Comparison of ENCODE assay signal across 19 cellular contexts in genomic region chr5:154465169-154465568, GRCh38. TPM values are rescaled to one million over a fixed set of nuclear protein-coding genes. Genes with fewer than 3 reads are reported as not detected.
DNase-seq lines count a peak whose midpoint lies in the region; ATAC-seq and TF ChIP-seq lines count a peak whose summit lies in the region.
"Had no signal": no experiment of that assay in that cellular context is flagged by ENCODE, and none has a peak within 500 bp of the region (broad histone marks: within the 10 kb centered on the region; RNA-seq: fewer than 3 reads in every experiment).

No MANE protein-coding gene starts in this region.

- intact Hi-C loops in mucosa of descending colon (cut with DNase I, micrococcal nuclease): loop anchor here in 1 of 2 donors (5.0 kb wide), 1 partner anchor 142 kb away; no protein-coding TSS in a partner anchor

- no peak overlapping the region for H3K4me3 ChIP-seq in brain microvascular endothelial cell (ENCODE audit: low read depth, low read length)
- H3K4me3 ChIP-seq in mucosa of descending colon: no peak overlapping the region
- H3K4me3 ChIP-seq in CD8-positive, alpha-beta memory T cell (ENCODE audit: low read length): no peak overlapping the region
- H3K4me3 ChIP-seq: prostate gland had no signal

- DNase-seq in ELR (ENCODE audit: low read depth) (peak; percentile 85), NCI-H226 (peak; percentile 50), brain microvascular endothelial cell (peak; percentile 41), mucosa of descending colon (no peak), dermis blood vessel endothelial cell (no peak), T-helper 17 cell (no peak)
- no peak for DNase-seq in activated T-cell treated with anti-CD3 and anti-CD28 coated beads, Interleukin-2, amount 50 U/mL, for 1 hour
- DNase-seq in CD8-positive, alpha-beta memory T cell: no peak
- DNase-seq: activated CD8-positive, alpha-beta memory T cell treated with anti-CD3 and anti-CD28 coated beads for 24 hours; activated naive CD4-positive, alpha-beta T cell treated with anti-CD3 and anti-CD28 coated beads for 36 hours; C1 segment of cervical spinal cord; cerebellar nuclear complex; foreskin melanocyte; immature natural killer cell; NCI-H2081; stimulated activated CD4-positive, alpha-beta T cell treated with anti-CD3 and anti-CD28 coated beads, Interleukin-2, amount 100 ng/mL, for 48 hours; stimulated activated naive B cell treated with anti-CD40 and anti-IgM and Interleukin-4, amounts not matched to agents 10 μg/mL and 1 μg/mL and 100 μg/mL, for 72 hours had no signal

- peaks cover 7% of the 10 kb centered on the region for H3K27me3 ChIP-seq in brain microvascular endothelial cell (replicated peaks)
- H3K27me3 ChIP-seq in CD8-positive, alpha-beta memory T cell (ENCODE audit: insufficient read depth, low read length, poor library complexity, severe bottlenecking): peaks cover 8% of the 10 kb centered on the region

- H3K4me1 ChIP-seq in mucosa of descending colon (ENCODE audit: low read depth): no peaks in the 10 kb centered on the region
- H3K4me1 ChIP-seq in CD8-positive, alpha-beta memory T cell (ENCODE audit: insufficient read depth, low read length): no peaks in the 10 kb centered on the region
- H3K4me1 ChIP-seq: prostate gland had no signal

- H3K9me3 ChIP-seq in mucosa of descending colon (no peaks in the 10 kb centered on the region), T-helper 17 cell (ENCODE audit: control insufficient read depth, low read length, poor library complexity, severe bottlenecking) (no peaks in the 10 kb centered on the region)
- H3K9me3 ChIP-seq in CD8-positive, alpha-beta memory T cell (ENCODE audit: low read length): no peaks in the 10 kb centered on the region
- H3K9me3 ChIP-seq: prostate gland had no signal

- in situ Hi-C loops in brain microvascular endothelial cell (cut with HindIII; ENCODE audit: low pct_ligation_motif_present, low sequenced_read_pairs): no loop called here

- H3K36me3 ChIP-seq in brain microvascular endothelial cell (replicated peaks) (no peaks in the 10 kb centered on the region), mucosa of descending colon (ENCODE audit: low read depth) (no peaks in the 10 kb centered on the region)
- no peaks in the 10 kb centered on the region for H3K36me3 ChIP-seq in CD8-positive, alpha-beta memory T cell (ENCODE audit: insufficient read depth, low read length)
- H3K36me3 ChIP-seq: prostate gland had no signal

- POLR2A ChIA-PET in CD8-positive, alpha-beta memory T cell (lab: Charles Lee): no interaction called here

- H3K36me3 Mint-ChIP-seq in T-helper 17 cell (ENCODE audit: low read depth): no peaks in the 10 kb centered on the region
- H3K36me3 Mint-ChIP-seq in CD8-positive, alpha-beta memory T cell: peaks cover 0 to 16% (median 4%) of the 10 kb centered on the region in 3 donors

- H3K27me3 Mint-ChIP-seq in T-helper 17 cell: peaks cover 20% of the 10 kb centered on the region
- peaks cover 1 to 17% of the 10 kb centered on the region in 2 donors for H3K27me3 Mint-ChIP-seq in CD8-positive, alpha-beta memory T cell

- H3K27ac ChIP-seq in brain microvascular endothelial cell: no peak overlapping the region
- H3K27ac ChIP-seq in CD8-positive, alpha-beta memory T cell (ENCODE audit: low read depth, low read length): no peak overlapping the region
- H3K27ac ChIP-seq: prostate gland had no signal

- H3K4me1 Mint-ChIP-seq in T-helper 17 cell: peaks cover 2% of the 10 kb centered on the region
- H3K4me1 Mint-ChIP-seq in CD8-positive, alpha-beta memory T cell: peaks cover 0 to 4% (median 0%) of the 10 kb centered on the region in 3 donors
- H3K4me1 Mint-ChIP-seq: immature natural killer cell had no signal

- ATAC-seq in mucosa of descending colon (peak; percentile 18), T-helper 17 cell (no peak)
- ATAC-seq: stimulated activated naive B cell treated with anti-CD40 and anti-IgM and Interleukin-4, amounts not matched to agents 10 μg/mL and 1 μg/mL and 100 μg/mL, for 72 hours had no signal

- no peak overlapping the region for H3K4me3 Mint-ChIP-seq in T-helper 17 cell
- no peak overlapping the region for H3K4me3 Mint-ChIP-seq in CD8-positive, alpha-beta memory T cell
- H3K4me3 Mint-ChIP-seq: activated naive CD4-positive, alpha-beta T cell treated with anti-CD3 and anti-CD28 coated beads for 36 hours; immature natural killer cell; stimulated activated naive B cell treated with anti-CD40 and anti-IgM and Interleukin-4, amounts not matched to agents 10 μg/mL and 1 μg/mL and 100 μg/mL, for 72 hours had no signal

- TF ChIP-seq CTCF in brain microvascular endothelial cell (IDR thresholded peaks at IDR 0.05; ENCODE audit: low read depth, low read length, missing control alignments) (no peak), mucosa of descending colon (IDR thresholded peaks at IDR 0.05) (no peak)

- no peaks in the 10 kb centered on the region for H3K9me3 Mint-ChIP-seq in CD8-positive, alpha-beta memory T cell
- H3K9me3 Mint-ChIP-seq: activated naive CD4-positive, alpha-beta T cell treated with anti-CD3 and anti-CD28 coated beads for 36 hours; immature natural killer cell; stimulated activated naive B cell treated with anti-CD40 and anti-IgM and Interleukin-4, amounts not matched to agents 10 μg/mL and 1 μg/mL and 100 μg/mL, for 72 hours had no signal

- H3K27ac Mint-ChIP-seq in T-helper 17 cell: no peak overlapping the region
- H3K27ac Mint-ChIP-seq in CD8-positive, alpha-beta memory T cell: no peak overlapping the region
- H3K27ac Mint-ChIP-seq: activated naive CD4-positive, alpha-beta T cell treated with anti-CD3 and anti-CD28 coated beads for 36 hours; immature natural killer cell; stimulated activated naive B cell treated with anti-CD40 and anti-IgM and Interleukin-4, amounts not matched to agents 10 μg/mL and 1 μg/mL and 100 μg/mL, for 72 hours had no signal

- CTCF ChIA-PET in CD8-positive, alpha-beta memory T cell (lab: Charles Lee): no interaction called here

RNA-seq across cellular contexts. Expression of gene HAND1, which starts 12.9 kb away (rescaled TPM):
- total RNA-seq in mucosa of descending colon (10 to 100 TPM in 1 of 3 donors, 1 to 10 TPM in 1, under 1 TPM in 1; 0.61 to 47.3 (median 1.8) TPM), dermis blood vessel endothelial cell (not detected in 2 replicates), T-helper 17 cell (not detected)
- not detected for total RNA-seq in CD8-positive, alpha-beta memory T cell
- polyA plus RNA-seq in CD8-positive, alpha-beta memory T cell: not detected
- total RNA-seq: activated naive CD4-positive, alpha-beta T cell treated with anti-CD3 and anti-CD28 coated beads for 36 hours; prostate gland; T-helper 2 cell treated with Interferon-gamma antibody and Interleukin-4, amounts not matched to agents 100 ng/mL and 5 ng/mL, for 36 hours had no signal
- polyA plus RNA-seq: immature natural killer cell had no signal

RNA-seq across cellular contexts. Expression of gene SAP30L, which starts 19.4 kb away (rescaled TPM):
- total RNA-seq in mucosa of descending colon: 10 to 100 TPM; 55.0 to 65.6 (median 63.5) TPM
- total RNA-seq in dermis blood vessel endothelial cell: 25.7 and 40.6 TPM in 2 replicates
- total RNA-seq in T-helper 17 cell: 10 to 100 TPM; 25.0 to 37.9 TPM
- 10 to 100 TPM; 35.1 to 37.9 TPM for total RNA-seq in CD8-positive, alpha-beta memory T cell
- 37.9 TPM for polyA plus RNA-seq in CD8-positive, alpha-beta memory T cell

Comparison
In these comparisons a context has a peak if more than half of its experiments do, and no peak if none do; other contexts are left out.
1. DNase-seq: peak in ELR (single experiment), NCI-H226 (single experiment) and brain microvascular endothelial cell (single experiment); none in mucosa of descending colon (0 of 3), activated T-cell treated with anti-CD3 and anti-CD28 coated beads, Interleukin-2, amount 50 U/mL, for 1 hour (single experiment), dermis blood vessel endothelial cell (single experiment), T-helper 17 cell (0 of 3) and CD8-positive, alpha-beta memory T cell (0 of 5).